ENCODE assay signal across 25 cellular contexts in genomic region chr20:23302801-23303200, GRCh38.
"Had no signal": no experiment of that assay in that cellular context is flagged by ENCODE, and none has a peak within 500 bp of the region (broad histone marks: within the 10 kb centered on the region; RNA-seq: fewer than 3 reads in every experiment).

No MANE protein-coding gene starts in this region.

- H3K9me3 ChIP-seq: adrenal gland, body of pancreas, colonic mucosa, esophagus squamous epithelium, gastroesophageal sphincter had no signal

- H3K27me3 ChIP-seq: adrenal gland, body of pancreas, colonic mucosa, esophagus squamous epithelium, gastroesophageal sphincter had no signal

- ATAC-seq: activated CD4-positive, alpha-beta T cell treated with anti-CD3 and anti-CD28 coated beads for 36 hours; activated CD8-positive, alpha-beta memory T cell treated with anti-CD3 and anti-CD28 coated beads, Interleukin-2, amount 10 ng/mL, durations not matched to agents 7 days and 5 days; activated CD8-positive, alpha-beta T cell treated with anti-CD3 and anti-CD28 coated beads, Interleukin-2, amount 10 ng/mL, durations not matched to agents 7 days and 5 days; activated naive CD8-positive, alpha-beta T cell treated with anti-CD3 and anti-CD28 coated beads, Interleukin-2, amount 50 U/mL, for 24 hours; activated T-cell treated with anti-CD3 and anti-CD28 coated beads, Interleukin-2, amount 50 U/mL, for 72 hours; body of pancreas; gastroesophageal sphincter had no signal

- H3K4me3 ChIP-seq: adrenal gland, body of pancreas, colonic mucosa, esophagus squamous epithelium, gastroesophageal sphincter had no signal

- H3K4me1 ChIP-seq: adrenal gland, body of pancreas, colonic mucosa, gastroesophageal sphincter had no signal

- H3K36me3 ChIP-seq: adrenal gland, colonic mucosa, esophagus squamous epithelium, gastroesophageal sphincter had no signal

- DNase-seq: activated CD4-positive, alpha-beta memory T cell treated with anti-CD3 and anti-CD28 coated beads for 36 hours; activated CD4-positive, alpha-beta T cell treated with anti-CD3 and anti-CD28 coated beads for 36 hours; activated CD4-positive, alpha-beta T cell treated with anti-CD3 and anti-CD28 coated beads, Interleukin-2, amount 10 ng/mL, durations not matched to agents 24 days and 14 days; activated CD4-positive, CD25-positive, alpha-beta regulatory T cell; activated CD4-positive, CD25-positive, alpha-beta regulatory T cell treated with anti-CD3 and anti-CD28 coated beads, Interleukin-2, amount 50 U/mL, for 72 hours; activated CD8-positive, alpha-beta memory T cell treated with anti-CD3 and anti-CD28 coated beads, Interleukin-2, amount 10 ng/mL, durations not matched to agents 7 days and 5 days; activated CD8-positive, alpha-beta memory T cell treated with anti-CD3 and anti-CD28 coated beads, Interleukin-2, amount 50 U/mL, for 4 hours; activated CD8-positive, alpha-beta T cell treated with anti-CD3 and anti-CD28 coated beads, Interleukin-2, amount 10 ng/mL, durations not matched to agents 7 days and 5 days; activated naive CD4-positive, alpha-beta T cell treated with anti-CD3 and anti-CD28 coated beads for 36 hours; activated naive CD8-positive, alpha-beta T cell treated with anti-CD3 and anti-CD28 coated beads for 36 hours; activated naive CD8-positive, alpha-beta T cell treated with anti-CD3 and anti-CD28 coated beads, Interleukin-2, amount 50 U/mL, for 24 hours; activated T-cell treated with anti-CD3 and anti-CD28 coated beads, Interleukin-2, amount 50 U/mL, for 24 hours; activated T-cell treated with anti-CD3 and anti-CD28 coated beads, Interleukin-2, amount 50 U/mL, for 72 hours; adrenal gland; amygdala; aorta; body of pancreas; central memory CD4-positive, alpha-beta T cell; cerebellar nuclear complex; colonic mucosa; effector CD8-positive, alpha-beta T cell; esophagus squamous epithelium; foreskin melanocyte; T-helper 2 cell had no signal
